ENCODE assay signal across 22 cellular contexts in the genomic region with DNA sequence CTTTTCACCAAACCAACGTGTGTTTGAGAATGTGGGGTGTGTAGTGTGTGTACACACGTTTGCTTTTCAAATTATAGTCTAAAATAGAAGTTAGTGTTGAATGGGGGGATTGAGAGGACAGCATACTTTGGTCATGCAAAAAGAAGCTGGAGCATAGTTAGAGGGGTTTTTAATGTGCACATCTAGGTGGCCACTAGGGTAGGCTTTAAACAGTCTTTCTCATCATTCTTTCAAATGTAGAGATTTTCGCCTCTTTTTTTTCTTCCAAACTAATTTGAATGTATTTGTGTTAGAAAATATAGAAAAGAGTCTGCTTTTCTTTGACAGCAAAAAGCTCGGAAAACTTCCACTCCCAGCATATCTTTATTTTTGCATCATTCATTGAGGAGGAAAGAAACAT.
"Had no signal": no experiment of that assay in that cellular context is flagged by ENCODE, and none has a peak within 500 bp of the region (broad histone marks: within the 10 kb centered on the region; RNA-seq: fewer than 3 reads in every experiment).

No MANE protein-coding gene starts in this region.

- H3K36me3 ChIP-seq: prostate gland, thyroid gland had no signal

- H3K79me2 ChIP-seq: hepatocyte had no signal

- H2AFZ ChIP-seq: hepatocyte had no signal

- H3K4me3 ChIP-seq: hepatocyte, left lung, lung, prostate gland, thyroid gland had no signal

- ATAC-seq: activated CD8-positive, alpha-beta T cell treated with anti-CD3 and anti-CD28 coated beads, Interleukin-2, amount 10 ng/mL, durations not matched to agents 7 days and 5 days; activated naive CD4-positive, alpha-beta T cell treated with anti-CD3 and anti-CD28 coated beads, Interleukin-2, amount 50 U/mL, for 72 hours; left lung; naive thymus-derived CD8-positive, alpha-beta T cell had no signal

- H3K4me2 ChIP-seq: hepatocyte had no signal

- H3K9me3 Mint-ChIP-seq: activated naive CD4-positive, alpha-beta T cell treated with anti-CD3 and anti-CD28 coated beads, Interleukin-2, amount 50 U/mL, for 72 hours; brain; dendritic cell treated with granulocyte-macrophage colony-stimulating factor and Interleukin-4, amounts not matched to agents 40 ng/mL and 50 ng/mL, for 4 days; immature natural killer cell; mesothelial cell of epicardium; naive thymus-derived CD8-positive, alpha-beta T cell; stimulated activated naive CD8-positive, alpha-beta T cell treated with anti-CD3 and anti-CD28 coated beads, Interleukin-15, Interleukin-2, amounts not matched to agents 100 ng/mL and 50 ng/mL, for 24 hours; T-helper 1 cell treated with Interleukin-12 subunit alpha and Interleukin-12 subunit beta and Interleukin-4 antibody, amounts not matched to agents 30 μg/mL and 1 μg/mL, for 36 hours had no signal

- H3K4me1 ChIP-seq: left lung, prostate gland, thyroid gland had no signal

- H3K4me3 Mint-ChIP-seq: activated CD8-positive, alpha-beta T cell treated with anti-CD3 and anti-CD28 coated beads, Interleukin-2, amount 10 ng/mL, durations not matched to agents 7 days and 5 days; brain; dendritic cell treated with granulocyte-macrophage colony-stimulating factor and Interleukin-4, amounts not matched to agents 40 ng/mL and 50 ng/mL, for 4 days; immature natural killer cell; mesothelial cell of epicardium; naive thymus-derived CD8-positive, alpha-beta T cell; stimulated activated naive CD8-positive, alpha-beta T cell treated with anti-CD3 and anti-CD28 coated beads, Interleukin-15, Interleukin-2, amounts not matched to agents 100 ng/mL and 50 ng/mL, for 24 hours; T-helper 1 cell treated with Interleukin-12 subunit alpha and Interleukin-12 subunit beta and Interleukin-4 antibody, amounts not matched to agents 30 μg/mL and 1 μg/mL, for 36 hours had no signal

- H3K27me3 ChIP-seq: hepatocyte, left lung, thyroid gland had no signal

- H3K4me1 Mint-ChIP-seq: immature natural killer cell; naive thymus-derived CD8-positive, alpha-beta T cell had no signal

- H3K9me3 ChIP-seq: left lung, prostate gland, thyroid gland had no signal

- H3K27ac Mint-ChIP-seq: activated CD8-positive, alpha-beta T cell treated with anti-CD3 and anti-CD28 coated beads, Interleukin-2, amount 10 ng/mL, durations not matched to agents 7 days and 5 days; activated naive CD4-positive, alpha-beta T cell treated with anti-CD3 and anti-CD28 coated beads, Interleukin-2, amount 50 U/mL, for 72 hours; dendritic cell treated with granulocyte-macrophage colony-stimulating factor and Interleukin-4, amounts not matched to agents 40 ng/mL and 50 ng/mL, for 4 days; immature natural killer cell; mesothelial cell of epicardium; naive thymus-derived CD8-positive, alpha-beta T cell; stimulated activated naive CD8-positive, alpha-beta T cell treated with anti-CD3 and anti-CD28 coated beads, Interleukin-15, Interleukin-2, amounts not matched to agents 100 ng/mL and 50 ng/mL, for 24 hours; T-helper 1 cell treated with Interleukin-12 subunit alpha and Interleukin-12 subunit beta and Interleukin-4 antibody, amounts not matched to agents 30 μg/mL and 1 μg/mL, for 36 hours had no signal

- DNase-seq: activated CD4-positive, alpha-beta T cell treated with anti-CD3 and anti-CD28 coated beads for 48 hours; activated CD4-positive, CD25-positive, alpha-beta regulatory T cell; activated CD8-positive, alpha-beta T cell treated with anti-CD3 and anti-CD28 coated beads, Interleukin-2, amount 10 ng/mL, durations not matched to agents 7 days and 5 days; aorta; caudate nucleus; effector CD4-positive, alpha-beta T cell; foreskin melanocyte; immature natural killer cell; left lung; naive thymus-derived CD8-positive, alpha-beta T cell; substantia nigra; T1000; thyroid gland had no signal

- H3K27me3 Mint-ChIP-seq: brain; dendritic cell treated with granulocyte-macrophage colony-stimulating factor and Interleukin-4, amounts not matched to agents 40 ng/mL and 50 ng/mL, for 4 days; naive thymus-derived CD8-positive, alpha-beta T cell; stimulated activated naive CD8-positive, alpha-beta T cell treated with anti-CD3 and anti-CD28 coated beads, Interleukin-15, Interleukin-2, amounts not matched to agents 100 ng/mL and 50 ng/mL, for 24 hours had no signal

- H3K36me3 Mint-ChIP-seq: activated naive CD4-positive, alpha-beta T cell treated with anti-CD3 and anti-CD28 coated beads, Interleukin-2, amount 50 U/mL, for 72 hours had no signal

- H3K27ac ChIP-seq: hepatocyte, left lung, prostate gland, thyroid gland had no signal
